16 cellular contexts compared by ENCODE assay signal in genomic region chr11:77188912-77189491, GRCh38.
DNase-seq lines count a peak whose midpoint lies in the region; ATAC-seq, FAIRE-seq and TF ChIP-seq lines count a peak whose summit lies in the region.
"Had no signal": no experiment of that assay in that cellular context is flagged by ENCODE, and none has a peak within 500 bp of the region (broad histone marks: within the 10 kb centered on the region; RNA-seq: fewer than 3 reads in every experiment).

No MANE protein-coding gene starts in this region.

- CTCF ChIA-PET in H1 (lab: Charles Lee; ENCODE audit: partially characterized antibody): interaction anchor here (0.6 to 8.0 kb wide), 28 partner anchors 9 to 769 kb away, joined by 3 to 248 read pairs (median 6); partner anchors contain the start of genes AQP11 and MYO7A
- CTCF ChIA-PET in activated CD4-positive, alpha-beta memory T cell treated with anti-CD3 and anti-CD28 coated beads, Interleukin-2, amount 10 ng/mL, durations not matched to agents 7 days and 5 days (lab: Charles Lee): interaction anchor here (1.0 to 5.6 kb wide), 7 partner anchors 39 to 360 kb away, joined by 3 to 91 read pairs (median 7); partner anchors contain the start of gene MYO7A

- H3K79me1 ChIP-seq in H1 (ENCODE audit: low read depth, low read length): no peaks in the 10 kb centered on the region

- POLR2A ChIA-PET in H1 (lab: Charles Lee; ENCODE audit: partially characterized antibody): interaction anchor here (1.4 to 1.6 kb wide), 2 partner anchors 14 to 61 kb away, joined by 4 read pairs; partner anchors contain the start of gene MYO7A
- POLR2A ChIA-PET in activated CD4-positive, alpha-beta memory T cell treated with anti-CD3 and anti-CD28 coated beads, Interleukin-2, amount 10 ng/mL, durations not matched to agents 7 days and 5 days (lab: Charles Lee): no interaction called here

- peaks cover 0 to 21% (median 0%) of the 10 kb centered on the region in 9 donors for H3K36me3 ChIP-seq in heart right ventricle
- no peaks in the 10 kb centered on the region; a peak in 1 of 8 replicates for H3K36me3 ChIP-seq in H1 (ENCODE audit: control insufficient read depth in 2 of 4, insufficient read depth in 4 of 4, low read length in 3 of 4)
- H3K36me3 ChIP-seq: ovary had no signal

- DNase-seq in heart right ventricle: no peak
- DNase-seq in cardiac septum (ENCODE audit: low spot score): no peak
- peak; percentile 78 for DNase-seq in NCI-H345 (lab: John Stamatoyannopoulos, UW)
- DNase-seq in H1 (ENCODE audit: low read depth in 1 of 2, low spot score in 2 of 2): no peak
- DNase-seq in activated T-cell treated with anti-CD3 and anti-CD28 coated beads, Interleukin-2, amount 50 U/mL, for 48 hours: no peak
- no peak for DNase-seq in activated CD4-positive, alpha-beta memory T cell treated with anti-CD3 and anti-CD28 coated beads, Interleukin-2, amount 10 ng/mL, durations not matched to agents 7 days and 5 days
- DNase-seq in NCI-H82 (lab: John Stamatoyannopoulos, UW): no peak
- no peak for DNase-seq in dorsolateral prefrontal cortex

- TF ChIP-seq RAD21 in H1 (IDR thresholded peaks at IDR 0.05 in 1 of 2, conservative IDR thresholded peaks at IDR 0.05 in 1 of 2; ENCODE audit: low read depth in 2 of 2, low read length in 2 of 2): no peak

- peaks cover 10% of the 10 kb centered on the region; the same call in 1 of the 2 replicates for H3K23me2 ChIP-seq in H1 (ENCODE audit: low read depth, low read length)

- H3K27me3 Mint-ChIP-seq in activated CD4-positive, alpha-beta memory T cell treated with anti-CD3 and anti-CD28 coated beads, Interleukin-2, amount 10 ng/mL, durations not matched to agents 7 days and 5 days: no peaks in the 10 kb centered on the region
- H3K27me3 Mint-ChIP-seq: activated CD4-positive, alpha-beta memory T cell treated with anti-CD3 and anti-CD28 coated beads for 36 hours; CD4-positive, alpha-beta memory T cell; IgD-negative memory B cell; naive B cell; T-cell had no signal

- no peak for TF ChIP-seq POLR2A in H1 (IDR thresholded peaks at IDR 0.05; ENCODE audit: control extremely low read depth in 1 of 2, low read depth in 2 of 2, low read length in 2 of 2)

- TF ChIP-seq EP300 in H1 (IDR thresholded peaks at IDR 0.05; ENCODE audit: borderline replicate concordance in 1 of 2, low read depth in 2 of 2, low read length in 2 of 2): no peak

- H3K79me2 ChIP-seq in H1 (ENCODE audit: control insufficient read depth in 1 of 2, insufficient read depth in 2 of 2, low read length in 2 of 2): no peaks in the 10 kb centered on the region

- H3K9me3 Mint-ChIP-seq in activated CD4-positive, alpha-beta memory T cell treated with anti-CD3 and anti-CD28 coated beads, Interleukin-2, amount 10 ng/mL, durations not matched to agents 7 days and 5 days: no peaks in the 10 kb centered on the region
- H3K9me3 Mint-ChIP-seq: activated CD4-positive, alpha-beta memory T cell treated with anti-CD3 and anti-CD28 coated beads for 36 hours; activated T-helper 2 cell treated with anti-CD3 and anti-CD28 coated beads, Interferon-gamma antibody, Interleukin-2, Interleukin-4, amounts not matched to agents 10 μg/mL and 5 μg/mL and 100 μg/mL, durations not matched to agents 14 hours and 24 hours and 36 hours; CD4-positive, alpha-beta memory T cell; IgD-negative memory B cell; naive B cell; T-cell had no signal

- H3K56ac ChIP-seq in H1 (replicated peaks; ENCODE audit: insufficient read length, low read depth, low read length): no peak overlapping the region

- 83 to 89% methylated on average over 16 of the region's 16 CpGs for WGBS in heart right ventricle, 2 donors
- WGBS in H1 (ENCODE audit: extremely low coverage in 1 of 2, insufficient coverage in 1 of 2, insufficient read length in 1 of 2, insufficient replicate concordance in 2 of 2, low coverage in 1 of 2, low lambda C conversion rate in 2 of 2, missing lambda C conversion rate in 1 of 2), 2 experiments: 64% methylated on average over 16 of the region's 16 CpGs; no CpG with 5 or more reads in 1 of the 2 experiments

- 0 out of 4 replicates have a peak overlapping the region, but pooled peaks of 1 of the 2 experiments have one; percentile 2 for H3K4me2 ChIP-seq in H1 (ENCODE audit: insufficient read depth in 1 of 2, low read depth in 2 of 2, low read length in 2 of 2)

- peaks cover 7% of the 10 kb centered on the region for H3K4me1 Mint-ChIP-seq in activated CD4-positive, alpha-beta memory T cell treated with anti-CD3 and anti-CD28 coated beads, Interleukin-2, amount 10 ng/mL, durations not matched to agents 7 days and 5 days
- H3K4me1 Mint-ChIP-seq: IgD-negative memory B cell, naive B cell, T-cell had no signal

- H3K9me3 ChIP-seq in heart right ventricle: no peaks in the 10 kb centered on the region
- no peaks in the 10 kb centered on the region for H3K9me3 ChIP-seq in H1 (ENCODE audit: insufficient read depth in 2 of 2, low read depth in 1 of 2, low read length in 1 of 2)
- H3K9me3 ChIP-seq: ovary had no signal

- H3K27me3 ChIP-seq in heart right ventricle: no peaks in the 10 kb centered on the region
- no peaks in the 10 kb centered on the region for H3K27me3 ChIP-seq in H1 (replicated peaks in 1 of 4; ENCODE audit: control insufficient read depth in 3 of 4, extremely low read depth in 1 of 4, insufficient read depth in 3 of 4, low read length in 3 of 4)
- H3K27me3 ChIP-seq in dorsolateral prefrontal cortex: no peaks in the 10 kb centered on the region
- H3K27me3 ChIP-seq: ovary had no signal

- no peak overlapping the region for H3K27ac Mint-ChIP-seq in activated CD4-positive, alpha-beta memory T cell treated with anti-CD3 and anti-CD28 coated beads, Interleukin-2, amount 10 ng/mL, durations not matched to agents 7 days and 5 days
- H3K27ac Mint-ChIP-seq: activated CD4-positive, alpha-beta memory T cell treated with anti-CD3 and anti-CD28 coated beads for 36 hours; activated T-helper 2 cell treated with anti-CD3 and anti-CD28 coated beads, Interferon-gamma antibody, Interleukin-2, Interleukin-4, amounts not matched to agents 10 μg/mL and 5 μg/mL and 100 μg/mL, durations not matched to agents 14 hours and 24 hours and 36 hours; IgD-negative memory B cell; naive B cell; T-cell had no signal

- H3K4ac ChIP-seq in H1 (replicated peaks; ENCODE audit: insufficient read length, low read depth, low read length): peak overlapping the region; percentile 49

- no peak for TF ChIP-seq CTCF in heart right ventricle (IDR thresholded peaks at IDR 0.05)
- TF ChIP-seq CTCF in H1 (IDR thresholded peaks at IDR 0.05; ENCODE audit: control extremely low read depth in 1 of 3, insufficient read depth in 1 of 3, low read depth in 1 of 3, low read length in 3 of 3): no peak
- no peak for TF ChIP-seq CTCF in dorsolateral prefrontal cortex (IDR thresholded peaks at IDR 0.05 in 54 of 56, conservative IDR thresholded peaks at IDR 0.05 in 2 of 56; ENCODE audit: low read depth in 1 of 56, partially characterized antibody in 56 of 56)

- H4K91ac ChIP-seq in H1 (replicated peaks; ENCODE audit: insufficient read length, low read length): no peak overlapping the region

- intact Hi-C loops in heart right ventricle (cut with DNase I): loop anchor here (1.0 to 10.0 kb wide), 8 partner anchors 62 to 144 kb away; partner anchors contain the start of gene MYO7A (in 2 of the 10)
- intact Hi-C loops in cardiac septum (cut with DNase I): loop anchor here (1.0 kb wide), 1 partner anchor 62 kb away; no protein-coding TSS in a partner anchor
- intact Hi-C loops in dorsolateral prefrontal cortex (cut with DNase I): loop anchor here (1.0 to 5.0 kb wide), 3 partner anchors 62 to 142 kb away; no protein-coding TSS in a partner anchor

- no peak overlapping the region for H3K4me3 Mint-ChIP-seq in activated CD4-positive, alpha-beta memory T cell treated with anti-CD3 and anti-CD28 coated beads, Interleukin-2, amount 10 ng/mL, durations not matched to agents 7 days and 5 days
- H3K4me3 Mint-ChIP-seq: activated CD4-positive, alpha-beta memory T cell treated with anti-CD3 and anti-CD28 coated beads for 36 hours; CD4-positive, alpha-beta memory T cell; IgD-negative memory B cell; naive B cell; T-cell had no signal

- no peak overlapping the region for H3K14ac ChIP-seq in H1 (ENCODE audit: insufficient read length)

- peak overlapping the region; percentile 28; the same call in 1 of the 2 replicates for H3K18ac ChIP-seq in H1 (ENCODE audit: extremely low read depth, low read length)

- H2AFZ ChIP-seq in H1 (ENCODE audit: low read length): peak overlapping the region; percentile 85; the same call in 1 of the 2 replicates

- no peak overlapping the region for H3K4me3 ChIP-seq in heart right ventricle
- no peak overlapping the region for H3K4me3 ChIP-seq in H1 (ENCODE audit: extremely low read depth in 1 of 4, insufficient read depth in 2 of 4, low read depth in 3 of 4, low read length in 4 of 4)
- no peak overlapping the region for H3K4me3 ChIP-seq in dorsolateral prefrontal cortex
- H3K4me3 ChIP-seq: ovary had no signal

- H4K5ac ChIP-seq in H1 (ENCODE audit: insufficient read length, low read depth, low read length): no peak overlapping the region

- peak overlapping the region; percentile 67; the same call in 1 of the 2 replicates for H2BK15ac ChIP-seq in H1 (ENCODE audit: low read length)

- no peak overlapping the region; the same call in 1 of the 2 replicates for H2BK5ac ChIP-seq in H1 (ENCODE audit: low read depth, low read length)

- H4K8ac ChIP-seq in H1 (ENCODE audit: extremely low read depth, insufficient read depth, low read length): peak overlapping the region; percentile 41

- H3K23ac ChIP-seq in H1 (ENCODE audit: insufficient read length): no peak overlapping the region

- peaks cover 0 to 7% of the 10 kb centered on the region in 2 experiments for H4K20me1 ChIP-seq in H1 (replicated peaks in 1 of 2; ENCODE audit: control insufficient read depth in 1 of 2, insufficient read depth in 2 of 2, low read length in 2 of 2)

- no peak for FAIRE-seq in H1 (lab: Jason Lieb, UNC)

- H2BK20ac ChIP-seq in H1 (ENCODE audit: low read length): 0 out of 2 replicates have a peak overlapping the region, but pooled peaks have one; percentile 3

- no peak overlapping the region for H2BK120ac ChIP-seq in H1 (replicated peaks; ENCODE audit: low read depth, low read length)

- H3K27ac ChIP-seq in heart right ventricle (no peak overlapping the region), H1 (ENCODE audit: low read depth, low read length) (no peak overlapping the region), dorsolateral prefrontal cortex (no peak overlapping the region)
- H3K27ac ChIP-seq: ovary, VCaP had no signal

- peak in 5 of 8 donors; percentile 8 to 22 (median 15) for ATAC-seq in heart right ventricle

- H3K4me1 ChIP-seq in heart right ventricle: no peaks in the 10 kb centered on the region
- H3K4me1 ChIP-seq in H1 (replicated peaks in 1 of 4; ENCODE audit: control insufficient read depth in 3 of 4, insufficient read depth in 4 of 4, low read length in 3 of 4): peaks cover 0 to 7% (median 6%) of the 10 kb centered on the region in 4 experiments; a peak in 6 of 7 replicates

- H3K36me3 Mint-ChIP-seq in activated CD4-positive, alpha-beta memory T cell treated with anti-CD3 and anti-CD28 coated beads, Interleukin-2, amount 10 ng/mL, durations not matched to agents 7 days and 5 days (ENCODE audit: low read depth): no peaks in the 10 kb centered on the region
- H3K36me3 Mint-ChIP-seq: activated CD4-positive, alpha-beta memory T cell treated with anti-CD3 and anti-CD28 coated beads for 36 hours; CD4-positive, alpha-beta memory T cell; IgD-negative memory B cell; naive B cell; T-cell had no signal

- peak overlapping the region; percentile 68; the same call in 1 of the 2 replicates for H2BK12ac ChIP-seq in H1 (ENCODE audit: low read depth, low read length)

- no peak overlapping the region for H3K9ac ChIP-seq in H1 (replicated peaks in 1 of 4; ENCODE audit: extremely low read depth in 1 of 4, low read depth in 3 of 4, low read length in 3 of 4)

- H2AK5ac ChIP-seq in H1 (ENCODE audit: low read depth, low read length): no peak overlapping the region
